28 cellular contexts compared by ENCODE assay signal in genomic region chrX:30313322-30313721, GRCh38. TPM values are rescaled to one million over a fixed set of nuclear protein-coding genes. Genes with fewer than 3 reads are reported as not detected.
A peak's percentile ranks its signal among the peaks of the same experiment; 100 is the strongest.
DNase-seq lines count a peak whose midpoint lies in the region; ATAC-seq and TF ChIP-seq lines count a peak whose summit lies in the region.
"Had no signal": no experiment of that assay in that cellular context is flagged by ENCODE, and none has a peak within 500 bp of the region (broad histone marks: within the 10 kb centered on the region; RNA-seq: fewer than 3 reads in every experiment).

No MANE protein-coding gene starts in this region.

- TF ChIP-seq CTCF in hepatocyte (IDR thresholded peaks at IDR 0.05; ENCODE audit: poor library complexity) (no peak), gastroesophageal sphincter (IDR thresholded peaks at IDR 0.05) (no peak)

- 72% methylated on average over 3 of the region's 3 CpGs for WGBS in hepatocyte (ENCODE audit: low lambda C conversion rate, missing lambda C conversion rate)
- WGBS in gastroesophageal sphincter (ENCODE audit: low coverage in 1 of 2), 2 donors = 60 to 75% methylated on average over 1 to 2 of the region's 3 CpGs

- no peaks in the 10 kb centered on the region for H4K20me1 ChIP-seq in hepatocyte (ENCODE audit: insufficient read depth, poor library complexity, severe bottlenecking)

- 0 out of 2 replicates have a peak overlapping the region, but pooled peaks have one; percentile 16 for H3K4me3 ChIP-seq in MG63
- no peak overlapping the region for H3K4me3 ChIP-seq in hepatocyte
- H3K4me3 ChIP-seq in gastroesophageal sphincter = no peak overlapping the region
- H3K4me3 ChIP-seq: lung, thoracic aorta had no signal

- H3K9me2 ChIP-seq in hepatocyte (replicated peaks; ENCODE audit: insufficient read depth) = no peaks in the 10 kb centered on the region

- H2AFZ ChIP-seq in hepatocyte = no peak overlapping the region
- H2AFZ ChIP-seq: parathyroid adenoma had no signal

- H3K36me3 ChIP-seq in MG63 (no peaks in the 10 kb centered on the region), hepatocyte (replicated peaks; ENCODE audit: insufficient read depth, low read depth) (no peaks in the 10 kb centered on the region), gastroesophageal sphincter (no peaks in the 10 kb centered on the region)
- H3K36me3 ChIP-seq: thoracic aorta had no signal

- TF ChIP-seq EP300 in gastroesophageal sphincter (IDR thresholded peaks at IDR 0.05) = no peak

- H3K9me3 ChIP-seq in MG63 = no peaks in the 10 kb centered on the region
- H3K9me3 ChIP-seq in hepatocyte (ENCODE audit: low read depth) = no peaks in the 10 kb centered on the region
- no peaks in the 10 kb centered on the region for H3K9me3 ChIP-seq in gastroesophageal sphincter
- H3K9me3 ChIP-seq: thoracic aorta had no signal

- ATAC-seq in gastroesophageal sphincter = no peak
- ATAC-seq: right cardiac atrium had no signal

- no peak overlapping the region for H3K4me2 ChIP-seq in hepatocyte

- DNase-seq in DMS153 treated with DMSO at 0.1 percent for 48 hours (lab: John Stamatoyannopoulos, UW; ENCODE audit: unreplicated experiment) = peak; percentile 16
- no peak for DNase-seq in MG63
- DNase-seq in NCI-H774 (lab: John Stamatoyannopoulos, UW) = peak; percentile 72
- peak; percentile 25 for DNase-seq in hepatocyte (ENCODE audit: low spot score)
- DNase-seq in inferior parietal cortex (ENCODE audit: extremely low spot score) = no peak
- DNase-seq in hypothalamus (lab: John Stamatoyannopoulos, UW) = no peak
- DNase-seq: activated CD4-positive, alpha-beta memory T cell treated with anti-CD3 and anti-CD28 coated beads, Interleukin-2, amount 10 ng/mL, durations not matched to agents 7 days and 5 days; activated CD4-positive, CD25-positive, alpha-beta regulatory T cell treated with anti-CD3 and anti-CD28 coated beads, Interleukin-2, amount 50 U/mL, for 72 hours; activated naive CD8-positive, alpha-beta T cell treated with anti-CD3 and anti-CD28 coated beads for 36 hours; CD4-positive, CD25-positive, alpha-beta regulatory T cell; DMS79; GF-D8; glutamatergic neuron; KG1; MV-4-11; NCI-H82; right cardiac atrium; stimulated activated CD4-positive, alpha-beta T cell treated with anti-CD3 and anti-CD28 coated beads, Interleukin-12 subunit alpha, Interleukin-12 subunit beta, amount 100 ng/mL, for 4 hours; stimulated activated CD4-positive, alpha-beta T cell treated with anti-CD3 and anti-CD28 coated beads, Interleukin-4, amount 100 ng/mL, for 24 hours; stimulated activated naive CD4-positive, alpha-beta T cell had no signal

- no peak overlapping the region for H3K27ac ChIP-seq in hepatocyte
- no peak overlapping the region for H3K27ac ChIP-seq in gastroesophageal sphincter
- H3K27ac ChIP-seq: parathyroid adenoma, thoracic aorta had no signal

- H3K4me1 ChIP-seq in hepatocyte (ENCODE audit: insufficient read depth) = peaks cover 2% of the 10 kb centered on the region
- H3K4me1 ChIP-seq in gastroesophageal sphincter = peaks cover 0 to 10% (median 0%) of the 10 kb centered on the region in 3 donors
- H3K4me1 ChIP-seq: parathyroid adenoma had no signal

- H3K79me2 ChIP-seq in hepatocyte = no peaks in the 10 kb centered on the region
- H3K79me2 ChIP-seq: parathyroid adenoma had no signal

- H3K27me3 ChIP-seq in MG63 = no peaks in the 10 kb centered on the region
- H3K27me3 ChIP-seq in hepatocyte = peaks cover 5% of the 10 kb centered on the region
- H3K27me3 ChIP-seq in gastroesophageal sphincter = peaks cover 14% of the 10 kb centered on the region

- no peak for TF ChIP-seq POLR2A in gastroesophageal sphincter (IDR thresholded peaks at IDR 0.05)

RNA-seq across cellular contexts. Expression of gene NR0B1, which starts 4.1 kb away (rescaled TPM):
- not detected in 2 replicates for total RNA-seq in MG63 (2014; rRNA removed; shearing (Covaris generic); ENCODE audit: low replicate concordance)
- total RNA-seq in hepatocyte = 0.20 and 0.63 TPM in 2 replicates
- polyA plus RNA-seq in hepatocyte = 0.23 and 0.46 TPM in 2 replicates
- not detected for total RNA-seq in gastroesophageal sphincter
- total RNA-seq: activated CD4-positive, alpha-beta memory T cell treated with anti-CD3 and anti-CD28 coated beads, Interleukin-2, amount 10 ng/mL, durations not matched to agents 7 days and 5 days; activated naive CD8-positive, alpha-beta T cell treated with anti-CD3 and anti-CD28 coated beads for 36 hours; CD4-positive, CD25-positive, alpha-beta regulatory T cell; HT1080; lung; mucosa of gallbladder; neural crest cell; right cardiac atrium; T-helper 1 cell treated with Interleukin-12 subunit alpha and Interleukin-12 subunit beta and Interleukin-4 antibody, amounts not matched to agents 30 ng/mL and 1 ng/mL, for 36 hours had no signal
- polyA plus RNA-seq: CD4-positive, CD25-positive, alpha-beta regulatory T cell; right cardiac atrium had no signal

Comparison
In these comparisons a context has a peak if more than half of its experiments do, and no peak if none do; other contexts are left out.
1. DNase-seq: peak in DMS153 treated with DMSO at 0.1 percent for 48 hours (single experiment), NCI-H774 (single experiment) and hepatocyte (single experiment); none in MG63 (single experiment), inferior parietal cortex (single experiment) and hypothalamus (0 of 51).